ENCODE assay signal across 1 cellular context in genomic region chr20:63421913-63422312, GRCh38.
TF ChIP-seq lines count a peak whose summit lies in the region.

No MANE protein-coding gene starts in this region.

TF ChIP-seq in HepG2, 621 proteins besides CTCF, POLR2A, EP300 and RAD21:
- TF ChIP-seq PCBP2 (optimal IDR thresholded peaks at IDR 0.05; ENCODE audit: low read depth, low read length, poor library complexity, severe bottlenecking) (no peak), EZH2 (conservative IDR thresholded peaks at IDR 0.05; ENCODE audit: low read depth, low read length) (0 out of 2 replicates have a peak, but pooled peaks have one; percentile 17), ZNF792 (CRISPR knock-in tag; IDR thresholded peaks at IDR 0.05) (no peak), HOXD1 (CRISPR knock-in tag; IDR thresholded peaks at IDR 0.05) (no peak), ZNF749 (CRISPR knock-in tag; IDR thresholded peaks at IDR 0.05; ENCODE audit: borderline replicate concordance) (no peak), KMT2A (CRISPR knock-in tag; IDR thresholded peaks at IDR 0.05) (no peak), ZNF136 (CRISPR knock-in tag; IDR thresholded peaks at IDR 0.05; ENCODE audit: low read depth) (no peak), EED (CRISPR knock-in tag; IDR thresholded peaks at IDR 0.05) (0 out of 2 replicates have a peak, but pooled peaks have one; percentile 40), SMC3 (IDR thresholded peaks at IDR 0.05; ENCODE audit: low read length) (no peak)
